ENCODE assay signal across 42 cellular contexts in genomic region chrX:80471582-80471981, GRCh38. TPM values are rescaled to one million over a fixed set of nuclear protein-coding genes. Genes with fewer than 3 reads are reported as not detected.
"Had no signal": no experiment of that assay in that cellular context is flagged by ENCODE, and none has a peak within 500 bp of the region (broad histone marks: within the 10 kb centered on the region; RNA-seq: fewer than 3 reads in every experiment).

No MANE protein-coding gene starts in this region.

- H3K4me1 Mint-ChIP-seq: activated naive CD4-positive, alpha-beta T cell treated with anti-CD3 and anti-CD28 coated beads, Interleukin-2, amount 10 ng/mL, durations not matched to agents 7 days and 5 days; activated naive CD4-positive, alpha-beta T cell treated with anti-CD3 and anti-CD28 coated beads, Interleukin-2, amount 50 U/mL, for 24 hours; activated naive CD8-positive, alpha-beta T cell treated with anti-CD3 and anti-CD28 coated beads for 36 hours; activated naive CD8-positive, alpha-beta T cell treated with anti-CD3 and anti-CD28 coated beads, Interleukin-2, amount 10 ng/mL, durations not matched to agents 7 days and 5 days; activated naive CD8-positive, alpha-beta T cell treated with anti-CD3 and anti-CD28 coated beads, Interleukin-2, amount 50 U/mL, for 24 hours; activated T-helper 17 cell treated with anti-CD3 and anti-CD28 coated beads, Interleukin-2, amount 50 U/mL, for 72 hours; brain; central memory CD8-positive, alpha-beta T cell had no signal

- H3K27me3 Mint-ChIP-seq: activated naive CD4-positive, alpha-beta T cell treated with anti-CD3 and anti-CD28 coated beads, Interleukin-2, amount 10 ng/mL, durations not matched to agents 7 days and 5 days; activated naive CD4-positive, alpha-beta T cell treated with anti-CD3 and anti-CD28 coated beads, Interleukin-2, amount 50 U/mL, for 24 hours; activated naive CD8-positive, alpha-beta T cell; activated naive CD8-positive, alpha-beta T cell treated with anti-CD3 and anti-CD28 coated beads for 36 hours; activated naive CD8-positive, alpha-beta T cell treated with anti-CD3 and anti-CD28 coated beads, Interleukin-2, amount 10 ng/mL, durations not matched to agents 7 days and 5 days; activated naive CD8-positive, alpha-beta T cell treated with anti-CD3 and anti-CD28 coated beads, Interleukin-2, amount 50 U/mL, for 24 hours; activated T-helper 17 cell treated with anti-CD3 and anti-CD28 coated beads, Interleukin-2, amount 50 U/mL, for 72 hours; brain; central memory CD8-positive, alpha-beta T cell had no signal

- H3K4me3 Mint-ChIP-seq: activated naive CD4-positive, alpha-beta T cell treated with anti-CD3 and anti-CD28 coated beads for 36 hours; activated naive CD4-positive, alpha-beta T cell treated with anti-CD3 and anti-CD28 coated beads, Interleukin-2, amount 10 ng/mL, durations not matched to agents 7 days and 5 days; activated naive CD4-positive, alpha-beta T cell treated with anti-CD3 and anti-CD28 coated beads, Interleukin-2, amount 50 U/mL, for 24 hours; activated naive CD8-positive, alpha-beta T cell; activated naive CD8-positive, alpha-beta T cell treated with anti-CD3 and anti-CD28 coated beads for 36 hours; activated naive CD8-positive, alpha-beta T cell treated with anti-CD3 and anti-CD28 coated beads, Interleukin-2, amount 10 ng/mL, durations not matched to agents 7 days and 5 days; activated naive CD8-positive, alpha-beta T cell treated with anti-CD3 and anti-CD28 coated beads, Interleukin-2, amount 50 U/mL, for 24 hours; activated T-cell treated with anti-CD3 and anti-CD28 coated beads, Interleukin-2, amount 50 U/mL, for 24 hours; activated T-cell treated with anti-CD3 and anti-CD28 coated beads, Interleukin-2, amount 50 U/mL, for 4 hours; activated T-cell treated with anti-CD3 and anti-CD28 coated beads, Interleukin-2, amount 50 U/mL, for 72 hours; activated T-helper 1 cell treated with anti-CD3 and anti-CD28 coated beads, Interleukin-12 subunit alpha, Interleukin-12 subunit beta, Interleukin-2, Interleukin-4 antibody, amounts not matched to agents 30 ng/mL and 10 ng/mL and 1 ng/mL, durations not matched to agents 14 hours and 24 hours and 36 hours; activated T-helper 17 cell treated with anti-CD3 and anti-CD28 coated beads, Interleukin-2, amount 50 U/mL, for 72 hours; brain; central memory CD8-positive, alpha-beta T cell had no signal

- H3K9me3 ChIP-seq: adrenal gland, body of pancreas had no signal

- H3K4me3 ChIP-seq: adrenal gland, ascending aorta, body of pancreas, breast epithelium, cardiac muscle cell had no signal

- H3K36me3 ChIP-seq: adrenal gland, ascending aorta, brain microvascular endothelial cell, breast epithelium, cardiac muscle cell had no signal

- H3K4me1 ChIP-seq: adrenal gland, ascending aorta, body of pancreas, breast epithelium had no signal

- H3K27ac ChIP-seq: adrenal gland, ascending aorta, body of pancreas, brain microvascular endothelial cell, breast epithelium, cardiac muscle cell had no signal

- FAIRE-seq: astrocyte, bronchial epithelial cell had no signal

- H3K9me3 Mint-ChIP-seq: activated naive CD4-positive, alpha-beta T cell treated with anti-CD3 and anti-CD28 coated beads, Interleukin-2, amount 50 U/mL, for 24 hours had no signal

- ATAC-seq: activated naive CD4-positive, alpha-beta T cell treated with anti-CD3 and anti-CD28 coated beads, Interleukin-2, amount 50 U/mL, for 72 hours; activated naive CD8-positive, alpha-beta T cell treated with anti-CD3 and anti-CD28 coated beads, Interleukin-2, amount 50 U/mL, for 24 hours; activated T-cell treated with anti-CD3 and anti-CD28 coated beads, Interleukin-2, amount 50 U/mL, for 4 hours; activated T-cell treated with anti-CD3 and anti-CD28 coated beads, Interleukin-2, amount 50 U/mL, for 72 hours; activated T-helper 17 cell treated with anti-CD3 and anti-CD28 coated beads, Interleukin-2, amount 50 U/mL, for 72 hours; body of pancreas had no signal

- H3K27ac Mint-ChIP-seq: activated naive CD4-positive, alpha-beta T cell treated with anti-CD3 and anti-CD28 coated beads for 36 hours; activated naive CD4-positive, alpha-beta T cell treated with anti-CD3 and anti-CD28 coated beads, Interleukin-2, amount 10 ng/mL, durations not matched to agents 7 days and 5 days; activated naive CD4-positive, alpha-beta T cell treated with anti-CD3 and anti-CD28 coated beads, Interleukin-2, amount 50 U/mL, for 24 hours; activated naive CD4-positive, alpha-beta T cell treated with anti-CD3 and anti-CD28 coated beads, Interleukin-2, amount 50 U/mL, for 72 hours; activated naive CD8-positive, alpha-beta T cell; activated naive CD8-positive, alpha-beta T cell treated with anti-CD3 and anti-CD28 coated beads for 36 hours; activated naive CD8-positive, alpha-beta T cell treated with anti-CD3 and anti-CD28 coated beads, Interleukin-2, amount 10 ng/mL, durations not matched to agents 7 days and 5 days; activated naive CD8-positive, alpha-beta T cell treated with anti-CD3 and anti-CD28 coated beads, Interleukin-2, amount 50 U/mL, for 24 hours; activated T-cell treated with anti-CD3 and anti-CD28 coated beads, Interleukin-2, amount 50 U/mL, for 24 hours; activated T-cell treated with anti-CD3 and anti-CD28 coated beads, Interleukin-2, amount 50 U/mL, for 72 hours; activated T-helper 1 cell treated with anti-CD3 and anti-CD28 coated beads, Interleukin-12 subunit alpha, Interleukin-12 subunit beta, Interleukin-2, Interleukin-4 antibody, amounts not matched to agents 30 ng/mL and 10 ng/mL and 1 ng/mL, durations not matched to agents 14 hours and 24 hours and 36 hours; activated T-helper 17 cell treated with anti-CD3 and anti-CD28 coated beads, Interleukin-2, amount 50 U/mL, for 72 hours; activated T-helper 2 cell treated with anti-CD3 and anti-CD28 coated beads, Interferon-gamma antibody, Interleukin-2, Interleukin-4, amounts not matched to agents 10 μg/mL and 5 μg/mL and 100 μg/mL, durations not matched to agents 14 hours and 24 hours and 36 hours; brain had no signal

- DNase-seq: activated effector memory CD4-positive, alpha-beta T cell treated with anti-CD3 and anti-CD28 coated beads, Interleukin-2, amount 50 U/mL, for 16 hours; activated effector memory CD4-positive, alpha-beta T cell treated with Interleukin-2 at 50 U/mL for 16 hours; activated gamma-delta T cell; activated gamma-delta T cell treated with Interleukin-2 at 50 U/mL for 16 hours; activated naive CD4-positive, alpha-beta T cell; activated naive CD4-positive, alpha-beta T cell treated with anti-CD3 and anti-CD28 coated beads for 36 hours; activated naive CD4-positive, alpha-beta T cell treated with anti-CD3 and anti-CD28 coated beads, Interleukin-2, amount 10 ng/mL, durations not matched to agents 7 days and 5 days; activated naive CD4-positive, alpha-beta T cell treated with anti-CD3 and anti-CD28 coated beads, Interleukin-2, amount 50 U/mL, for 16 hours; activated naive CD4-positive, alpha-beta T cell treated with Interleukin-2 at 50 U/mL for 16 hours; activated naive CD8-positive, alpha-beta T cell treated with anti-CD3 and anti-CD28 coated beads for 36 hours; activated naive CD8-positive, alpha-beta T cell treated with anti-CD3 and anti-CD28 coated beads, Interleukin-2, amount 10 ng/mL, durations not matched to agents 7 days and 5 days; activated naive CD8-positive, alpha-beta T cell treated with anti-CD3 and anti-CD28 coated beads, Interleukin-2, amount 50 U/mL, for 24 hours; activated T-cell treated with anti-CD3 and anti-CD28 coated beads, Interleukin-2, amount 50 U/mL, for 24 hours; activated T-cell treated with anti-CD3 and anti-CD28 coated beads, Interleukin-2, amount 50 U/mL, for 4 hours; activated T-cell treated with anti-CD3 and anti-CD28 coated beads, Interleukin-2, amount 50 U/mL, for 48 hours; activated T-cell treated with anti-CD3 and anti-CD28 coated beads, Interleukin-2, amount 50 U/mL, for 72 hours; adrenal gland; amniotic stem cell; amygdala; anterior cingulate cortex; aorta; body of pancreas; brain microvascular endothelial cell; caudate nucleus; central memory CD4-positive, alpha-beta T cell; cerebellar nuclear complex had no signal

- H3K36me3 Mint-ChIP-seq: activated naive CD4-positive, alpha-beta T cell treated with anti-CD3 and anti-CD28 coated beads, Interleukin-2, amount 10 ng/mL, durations not matched to agents 7 days and 5 days; activated naive CD4-positive, alpha-beta T cell treated with anti-CD3 and anti-CD28 coated beads, Interleukin-2, amount 50 U/mL, for 24 hours; activated naive CD4-positive, alpha-beta T cell treated with anti-CD3 and anti-CD28 coated beads, Interleukin-2, amount 50 U/mL, for 72 hours; activated naive CD8-positive, alpha-beta T cell; activated naive CD8-positive, alpha-beta T cell treated with anti-CD3 and anti-CD28 coated beads for 36 hours; activated naive CD8-positive, alpha-beta T cell treated with anti-CD3 and anti-CD28 coated beads, Interleukin-2, amount 10 ng/mL, durations not matched to agents 7 days and 5 days; brain had no signal

RNA-seq across cellular contexts. Expression of gene TENT5D, which starts 51.3 kb away (rescaled TPM):
- total RNA-seq: activated naive CD4-positive, alpha-beta T cell treated with anti-CD3 and anti-CD28 coated beads for 36 hours; activated naive CD4-positive, alpha-beta T cell treated with anti-CD3 and anti-CD28 coated beads, Interleukin-2, amount 50 U/mL, for 72 hours; activated naive CD8-positive, alpha-beta T cell treated with anti-CD3 and anti-CD28 coated beads for 36 hours; activated naive CD8-positive, alpha-beta T cell treated with anti-CD3 and anti-CD28 coated beads, Interleukin-2, amount 10 ng/mL, durations not matched to agents 7 days and 5 days; activated T-cell treated with anti-CD3 and anti-CD28 coated beads, Interleukin-2, amount 50 U/mL, for 4 hours; activated T-cell treated with anti-CD3 and anti-CD28 coated beads, Interleukin-2, amount 50 U/mL, for 72 hours; activated T-helper 1 cell treated with anti-CD3 and anti-CD28 coated beads, Interleukin-12 subunit alpha, Interleukin-12 subunit beta, Interleukin-2, Interleukin-4 antibody, amounts not matched to agents 30 ng/mL and 10 ng/mL and 1 ng/mL, durations not matched to agents 14 hours and 24 hours and 36 hours; activated T-helper 17 cell treated with anti-CD3 and anti-CD28 coated beads, Interleukin-2, amount 50 U/mL, for 72 hours; activated T-helper 2 cell treated with anti-CD3 and anti-CD28 coated beads, Interferon-gamma antibody, Interleukin-2, Interleukin-4, amounts not matched to agents 10 μg/mL and 5 μg/mL and 100 μg/mL, durations not matched to agents 14 hours and 24 hours and 36 hours; aorta; ascending aorta; astrocyte; body of pancreas; breast epithelium; bronchial epithelial cell; cardiac muscle cell; cardiac septum; cerebellum; chondrocyte had no signal
- polyA plus RNA-seq: aorta, cardiac muscle cell had no signal
